ENCODE assay signal across 9 cellular contexts in the genomic region with DNA sequence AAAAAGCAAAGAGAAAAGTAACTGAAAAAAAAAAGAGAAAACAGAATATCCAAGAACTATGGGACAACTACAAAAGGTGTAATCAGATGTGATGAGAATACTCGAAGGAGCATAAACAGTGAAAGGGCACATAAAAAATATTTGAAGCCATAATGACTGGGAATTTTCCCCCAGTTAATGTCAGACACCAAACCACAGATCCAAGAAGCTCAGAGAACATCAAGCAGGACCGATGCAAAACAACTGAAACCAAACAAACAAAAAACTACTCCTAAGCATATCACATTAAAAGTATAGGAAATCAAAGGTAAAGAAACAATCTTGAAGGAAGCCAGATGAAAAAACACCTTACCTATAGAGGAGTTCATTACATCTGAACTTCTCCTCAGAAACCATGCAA.
"Had no signal": no experiment of that assay in that cellular context is flagged by ENCODE, and none has a peak within 500 bp of the region (broad histone marks: within the 10 kb centered on the region; RNA-seq: fewer than 3 reads in every experiment).

No MANE protein-coding gene starts in this region.

- H3K27ac ChIP-seq: GM23248 had no signal

- H3K9me3 ChIP-seq: HAP-1 had no signal

- H3K36me3 ChIP-seq: HAP-1 had no signal

- H2AFZ ChIP-seq: GM23248, GM23338 had no signal

- H3K4me2 ChIP-seq: GM23338 had no signal

- H3K4me1 ChIP-seq: HAP-1 had no signal

- DNase-seq: GM23248, GOT3, H7, H9, HCEC 1CT, HFFc6 had no signal

- H3K4me1 Mint-ChIP-seq: GM23338, H9 had no signal

- H3K4me3 ChIP-seq: GM23248, GM23338, HAP-1 had no signal

- H3K4me3 Mint-ChIP-seq: GM23338, H9, HFFc6 had no signal

- H3K9ac ChIP-seq: GM23248 had no signal

- ATAC-seq: GM23338, HCT116 had no signal

- H3K27ac Mint-ChIP-seq: GM23338, H9, HFFc6 had no signal
